8 cellular contexts compared by ENCODE assay signal in genomic region chr3:58041826-58042324, GRCh38. TPM values are rescaled to one million over a fixed set of nuclear protein-coding genes. Genes with fewer than 3 reads are reported as not detected.
DNase-seq lines count a peak whose midpoint lies in the region; ATAC-seq and TF ChIP-seq lines count a peak whose summit lies in the region.

No MANE protein-coding gene starts in this region.

- no peaks in the 10 kb centered on the region for H3K9me3 ChIP-seq in neuronal stem cell (replicated peaks in 1 of 2; ENCODE audit: control insufficient read depth in 2 of 2, insufficient read depth in 1 of 2, low read depth in 1 of 2, low read length in 2 of 2)

- no peak overlapping the region for H4K91ac ChIP-seq in neuronal stem cell (ENCODE audit: low read depth, low read length, poor library complexity)

- H3K4me3 Mint-ChIP-seq in endothelial cell (ENCODE audit: unreplicated experiment) = no peak overlapping the region
- H3K4me3 Mint-ChIP-seq in stimulated activated naive CD8-positive, alpha-beta T cell treated with anti-CD3 and anti-CD28 coated beads, Interleukin-15, Interleukin-2, amounts not matched to agents 100 ng/mL and 50 ng/mL, for 24 hours = no peak overlapping the region

- H3K18ac ChIP-seq in neuronal stem cell (ENCODE audit: low read length) = no peak overlapping the region

- no peak overlapping the region for H3K4ac ChIP-seq in neuronal stem cell (ENCODE audit: low read length)

- no peak overlapping the region for H3K14ac ChIP-seq in neuronal stem cell (ENCODE audit: low read length)

- H3K4me2 ChIP-seq in neuronal stem cell (ENCODE audit: insufficient read depth, low read length, poor library complexity, severe bottlenecking) = no peak overlapping the region

- H2BK15ac ChIP-seq in neuronal stem cell (ENCODE audit: low read length) = no peak overlapping the region

- no peak overlapping the region for H2BK12ac ChIP-seq in neuronal stem cell (ENCODE audit: low read length)

- no peak overlapping the region for H2BK5ac ChIP-seq in neuronal stem cell (ENCODE audit: low read length)

- H3K79me1 ChIP-seq in neuronal stem cell (ENCODE audit: low read depth, low read length) = peaks cover 3% of the 10 kb centered on the region

- H3K27ac Mint-ChIP-seq in endothelial cell (ENCODE audit: unreplicated experiment) = peak overlapping the region; percentile 67
- peak overlapping the region; percentile 8 for H3K27ac Mint-ChIP-seq in stimulated activated naive CD8-positive, alpha-beta T cell treated with anti-CD3 and anti-CD28 coated beads, Interleukin-15, Interleukin-2, amounts not matched to agents 100 ng/mL and 50 ng/mL, for 24 hours

- H3K23ac ChIP-seq in neuronal stem cell (ENCODE audit: low read depth, low read length, poor library complexity) = no peak overlapping the region

- peaks cover 3% of the 10 kb centered on the region for H3K27me3 Mint-ChIP-seq in endothelial cell (ENCODE audit: unreplicated experiment)
- H3K27me3 Mint-ChIP-seq in stimulated activated naive CD8-positive, alpha-beta T cell treated with anti-CD3 and anti-CD28 coated beads, Interleukin-15, Interleukin-2, amounts not matched to agents 100 ng/mL and 50 ng/mL, for 24 hours = no peaks in the 10 kb centered on the region

- no peak overlapping the region for H3K27ac ChIP-seq in neuronal stem cell (replicated peaks; ENCODE audit: low read length)

- H3K27me3 ChIP-seq in neuronal stem cell (ENCODE audit: control insufficient read depth in 3 of 3, insufficient read depth in 3 of 3, low read depth in 1 of 3, low read length in 3 of 3) = no peaks in the 10 kb centered on the region

- peak; percentile 86 for ATAC-seq in GM21528 (IDR thresholded peaks at IDR 0.05; ENCODE audit: low FRiP score, unreplicated experiment)

- DNase-seq in Daoy (ENCODE audit: low read depth) = peak; percentile 70
- peak; percentile 80 for DNase-seq in HT1080 (ENCODE audit: low read depth)
- no peak for DNase-seq in endothelial cell (ENCODE audit: low spot score)
- DNase-seq in neuronal stem cell (ENCODE audit: low spot score) = no peak
- DNase-seq in NCI-H1048 (lab: John Stamatoyannopoulos, UW) = no peak
- DNase-seq in NCI-H510A treated with DMSO at 0.1 percent for 48 hours (lab: John Stamatoyannopoulos, UW) = no peak

- peaks cover 8 to 11% of the 10 kb centered on the region in 2 donors for H3K4me1 ChIP-seq in neuronal stem cell (ENCODE audit: control insufficient read depth in 2 of 2, insufficient read depth in 1 of 2, low read depth in 1 of 2, low read length in 2 of 2)

- H2AK5ac ChIP-seq in neuronal stem cell (ENCODE audit: low read depth, low read length) = no peak overlapping the region

- no peak overlapping the region for H3K4me3 ChIP-seq in neuronal stem cell (ENCODE audit: low read length in 2 of 2)

- no peaks in the 10 kb centered on the region for H3K9me3 Mint-ChIP-seq in endothelial cell (ENCODE audit: unreplicated experiment)
- no peaks in the 10 kb centered on the region for H3K9me3 Mint-ChIP-seq in stimulated activated naive CD8-positive, alpha-beta T cell treated with anti-CD3 and anti-CD28 coated beads, Interleukin-15, Interleukin-2, amounts not matched to agents 100 ng/mL and 50 ng/mL, for 24 hours

- no CpG with 5 or more reads among the region's 2 CpGs for WGBS in neuronal stem cell (ENCODE audit: extremely low coverage in 2 of 2, insufficient read length in 2 of 2, insufficient replicate concordance in 1 of 2), 2 donors

- H2BK120ac ChIP-seq in neuronal stem cell (ENCODE audit: low read depth, low read length) = no peak overlapping the region

- no peak overlapping the region for H4K8ac ChIP-seq in neuronal stem cell (ENCODE audit: low read depth, low read length)

- H2AFZ ChIP-seq in neuronal stem cell (ENCODE audit: low read length) = no peak overlapping the region

- H3K36me3 Mint-ChIP-seq in endothelial cell (ENCODE audit: low read depth, unreplicated experiment) = peaks cover 9% of the 10 kb centered on the region
- H3K36me3 Mint-ChIP-seq in stimulated activated naive CD8-positive, alpha-beta T cell treated with anti-CD3 and anti-CD28 coated beads, Interleukin-15, Interleukin-2, amounts not matched to agents 100 ng/mL and 50 ng/mL, for 24 hours (ENCODE audit: low read depth) = no peaks in the 10 kb centered on the region

- H3K9ac ChIP-seq in neuronal stem cell (ENCODE audit: low read depth, low read length, poor library complexity) = no peak overlapping the region

- H3K4me1 Mint-ChIP-seq in endothelial cell (ENCODE audit: unreplicated experiment) = peaks cover 53% of the 10 kb centered on the region
- H3K4me1 Mint-ChIP-seq in stimulated activated naive CD8-positive, alpha-beta T cell treated with anti-CD3 and anti-CD28 coated beads, Interleukin-15, Interleukin-2, amounts not matched to agents 100 ng/mL and 50 ng/mL, for 24 hours (ENCODE audit: low read depth) = peaks cover 81% of the 10 kb centered on the region

- H3K36me3 ChIP-seq in neuronal stem cell (replicated peaks in 1 of 2; ENCODE audit: control insufficient read depth in 2 of 2, insufficient read depth in 2 of 2, low read length in 2 of 2) = no peaks in the 10 kb centered on the region

- TF ChIP-seq CTCF in endothelial cell (IDR thresholded peaks at IDR 0.05; ENCODE audit: unreplicated experiment) = no peak

RNA-seq across cellular contexts. Expression of gene FLNB, which starts 33.7 kb away (rescaled TPM):
- total RNA-seq in Daoy (2014; rRNA removed; shearing (Covaris generic)) = 87.9 and 97.5 TPM in 2 replicates
- 126 and 138 TPM in 2 replicates for total RNA-seq in HT1080 (2014; rRNA removed; shearing (Covaris generic))
- 23.9 and 28.8 TPM in 2 replicates for polyA plus RNA-seq in HT1080 (2015; cell fraction: cytosol; rRNA removed)
- polyA plus RNA-seq in HT1080 (2015; cell fraction: nucleus; rRNA removed) = 927 and 954 TPM in 2 replicates
- 216 TPM for total RNA-seq in endothelial cell (ENCODE audit: unreplicated experiment)
- polyA plus RNA-seq in neuronal stem cell (2013, experiment 1 of 2) = 19.0 TPM
- polyA plus RNA-seq in neuronal stem cell (2013, experiment 2 of 2) = 20.1 TPM

Comparison
In these comparisons a context has a peak if more than half of its experiments do, and no peak if none do; other contexts are left out.
1. DNase-seq: peak in Daoy (single experiment) and HT1080 (single experiment); none in endothelial cell (single experiment), neuronal stem cell (single experiment), NCI-H1048 (single experiment) and NCI-H510A treated with DMSO at 0.1 percent for 48 hours (single experiment).